In genomic region chr4:172619218-172619617, GRCh38 we compare ENCODE assay signal across 30 cellular contexts.
"Had no signal": no experiment of that assay in that cellular context is flagged by ENCODE, and none has a peak within 500 bp of the region (broad histone marks: within the 10 kb centered on the region; RNA-seq: fewer than 3 reads in every experiment).

No MANE protein-coding gene starts in this region.

- H3K9me3 ChIP-seq: ascending aorta had no signal

- H3K4me3 ChIP-seq: ascending aorta, cardiac muscle cell had no signal

- DNase-seq: activated B cell treated with CpG ODN at 0.5 μM for 24 hours; activated CD4-positive, alpha-beta memory T cell treated with anti-CD3 and anti-CD28 coated beads for 36 hours; activated CD4-positive, alpha-beta T cell treated with anti-CD3 and anti-CD28 coated beads for 4 hours; activated CD4-positive, alpha-beta T cell treated with anti-CD3 and anti-CD28 coated beads, Interleukin-2, amount 10 ng/mL, durations not matched to agents 24 days and 14 days; activated CD4-positive, alpha-beta T cell treated with anti-CD3 and anti-CD28 coated beads, Interleukin-2, amount 50 U/mL, for 1 hour; activated CD4-positive, alpha-beta T cell treated with anti-CD3 and anti-CD28 coated beads, Interleukin-2, amount 50 U/mL, for 4 hours; activated CD4-positive, CD25-positive, alpha-beta regulatory T cell treated with anti-CD3 and anti-CD28 coated beads, Interleukin-2, amount 50 U/mL, for 72 hours; activated CD8-positive, alpha-beta memory T cell treated with anti-CD3 and anti-CD28 coated beads, Interleukin-2, amount 50 U/mL, for 4 hours; activated CD8-positive, alpha-beta T cell treated with anti-CD3 and anti-CD28 coated beads for 36 hours; activated effector memory CD4-positive, alpha-beta T cell treated with anti-CD3 and anti-CD28 coated beads, Interleukin-2, amount 50 U/mL, for 16 hours; activated gamma-delta T cell treated with Interleukin-2 at 50 U/mL for 16 hours; activated naive CD4-positive, alpha-beta T cell; activated naive CD4-positive, alpha-beta T cell treated with anti-CD3 and anti-CD28 coated beads for 36 hours; activated naive CD4-positive, alpha-beta T cell treated with anti-CD3 and anti-CD28 coated beads, Interleukin-2, amount 50 U/mL, for 16 hours; activated naive CD8-positive, alpha-beta T cell treated with anti-CD3 and anti-CD28 coated beads for 36 hours; activated T-cell treated with anti-CD3 and anti-CD28 coated beads for 4 hours; activated T-cell treated with anti-CD3 and anti-CD28 coated beads, Interleukin-2, amount 50 U/mL, for 1 hour; activated T-cell treated with anti-CD3 and anti-CD28 coated beads, Interleukin-2, amount 50 U/mL, for 4 hours; activated T-cell treated with anti-CD3 and anti-CD28 coated beads, Interleukin-2, amount 50 U/mL, for 72 hours; amygdala; anterior cingulate cortex; caudate nucleus; cerebellar nuclear complex; T-helper 2 cell; T-helper 9 cell had no signal

- H3K4me1 ChIP-seq: ascending aorta had no signal

- H3K27ac ChIP-seq: ascending aorta, cardiac muscle cell, VCaP had no signal

- H3K36me3 ChIP-seq: ascending aorta, cardiac muscle cell had no signal

- ATAC-seq: activated CD8-positive, alpha-beta T cell treated with anti-CD3 and anti-CD28 coated beads for 36 hours; activated naive CD4-positive, alpha-beta T cell treated with anti-CD3 and anti-CD28 coated beads, Interleukin-2, amount 50 U/mL, for 72 hours; activated T-cell treated with anti-CD3 and anti-CD28 coated beads, Interleukin-2, amount 50 U/mL, for 4 hours; activated T-cell treated with anti-CD3 and anti-CD28 coated beads, Interleukin-2, amount 50 U/mL, for 72 hours; activated T-helper 17 cell treated with anti-CD3 and anti-CD28 coated beads, Interleukin-2, amount 50 U/mL, for 72 hours had no signal

- H3K27me3 ChIP-seq: ascending aorta, cardiac muscle cell had no signal
